Comparison of ENCODE assay signal across 9 cellular contexts in genomic region chr5:40832345-40832744, GRCh38. TPM values are rescaled to one million over a fixed set of nuclear protein-coding genes. Genes with fewer than 3 reads are reported as not detected.
DNase-seq lines count a peak whose midpoint lies in the region; ATAC-seq and TF ChIP-seq lines count a peak whose summit lies in the region.
"Had no signal": no experiment of that assay in that cellular context is flagged by ENCODE, and none has a peak within 500 bp of the region (broad histone marks: within the 10 kb centered on the region; RNA-seq: fewer than 3 reads in every experiment).

No MANE protein-coding gene starts in this region.

- peak overlapping the region; percentile 96 for H3K4me3 Mint-ChIP-seq in T-helper 1 cell treated with Interleukin-12 subunit alpha and Interleukin-12 subunit beta and Interleukin-4 antibody, amounts not matched to agents 30 μg/mL and 1 μg/mL, for 36 hours

- H3K4me3 ChIP-seq in NB4 (ENCODE audit: low read depth, low read length) (peak overlapping the region; percentile 87), brain microvascular endothelial cell (ENCODE audit: low read depth, low read length) (peak overlapping the region; percentile 94), neural cell (ENCODE audit: low read length) (peak overlapping the region; percentile 90)

- no peak for TF ChIP-seq POLR2A in NB4 (IDR thresholded peaks at IDR 0.05; ENCODE audit: extremely low read depth, insufficient read length)

- peaks cover 56% of the 10 kb centered on the region for H3K4me1 Mint-ChIP-seq in T-helper 1 cell treated with Interleukin-12 subunit alpha and Interleukin-12 subunit beta and Interleukin-4 antibody, amounts not matched to agents 30 μg/mL and 1 μg/mL, for 36 hours (ENCODE audit: low read depth)

- ATAC-seq in GM21447 (IDR thresholded peaks at IDR 0.05; ENCODE audit: unreplicated experiment): no peak

- H3K27ac ChIP-seq in brain microvascular endothelial cell: peak overlapping the region; percentile 20
- no peak overlapping the region for H3K27ac ChIP-seq in neural cell (ENCODE audit: low read length)

- no peak overlapping the region for H2AFZ ChIP-seq in neural cell (ENCODE audit: low read depth, low read length)

- H3K36me3 ChIP-seq in brain microvascular endothelial cell (replicated peaks) (peaks cover 74% of the 10 kb centered on the region), neural cell (ENCODE audit: insufficient read depth, low read length) (peaks cover 15% of the 10 kb centered on the region)

- H3F3A ChIP-seq in neural cell (ENCODE audit: insufficient read depth, low read length, poor library complexity, severe bottlenecking): no peaks in the 10 kb centered on the region

- TF ChIP-seq RAD21 in neural cell (conservative IDR thresholded peaks at IDR 0.05): no peak

- H3K4me2 ChIP-seq in neural cell (ENCODE audit: low read length): no peak overlapping the region

- H3K27ac Mint-ChIP-seq in T-helper 1 cell treated with Interleukin-12 subunit alpha and Interleukin-12 subunit beta and Interleukin-4 antibody, amounts not matched to agents 30 μg/mL and 1 μg/mL, for 36 hours: peak overlapping the region; percentile 33

- TF ChIP-seq CTCF in NB4 (IDR thresholded peaks at IDR 0.05; ENCODE audit: low read depth, low read length) (no peak), brain microvascular endothelial cell (IDR thresholded peaks at IDR 0.05; ENCODE audit: low read depth, low read length, missing control alignments) (no peak), neural cell (IDR thresholded peaks at IDR 0.05; ENCODE audit: poor library complexity, severe bottlenecking) (no peak)

- no peak overlapping the region for H3K9ac ChIP-seq in neural cell (ENCODE audit: low read length)

- peaks cover 4% of the 10 kb centered on the region for H4K20me1 ChIP-seq in neural cell (ENCODE audit: insufficient read depth)

- H3K27me3 ChIP-seq in brain microvascular endothelial cell (replicated peaks): no peaks in the 10 kb centered on the region
- H3K27me3 ChIP-seq in neural cell (ENCODE audit: insufficient read depth, low read depth, low read length): no peaks in the 10 kb centered on the region

- H3K9me3 Mint-ChIP-seq in T-helper 1 cell treated with Interleukin-12 subunit alpha and Interleukin-12 subunit beta and Interleukin-4 antibody, amounts not matched to agents 30 μg/mL and 1 μg/mL, for 36 hours: no peaks in the 10 kb centered on the region

- H3K36me3 Mint-ChIP-seq in T-helper 1 cell treated with Interleukin-12 subunit alpha and Interleukin-12 subunit beta and Interleukin-4 antibody, amounts not matched to agents 30 μg/mL and 1 μg/mL, for 36 hours (ENCODE audit: low read depth): peaks cover 73% of the 10 kb centered on the region

- no peaks in the 10 kb centered on the region for H3K9me3 ChIP-seq in neural cell (ENCODE audit: low read length)

- H3K27me3 Mint-ChIP-seq in T-helper 1 cell treated with Interleukin-12 subunit alpha and Interleukin-12 subunit beta and Interleukin-4 antibody, amounts not matched to agents 30 μg/mL and 1 μg/mL, for 36 hours (ENCODE audit: low read depth): no peaks in the 10 kb centered on the region

- in situ Hi-C loops in brain microvascular endothelial cell (cut with HindIII; ENCODE audit: low pct_ligation_motif_present, low sequenced_read_pairs): no loop called here

- DNase-seq in T-helper 1 cell (no peak), NB4 (ENCODE audit: low read depth) (no peak), brain microvascular endothelial cell (no peak), iPS-NIHi11 (ENCODE audit: low spot score) (no peak), SIG-M5 (lab: John Stamatoyannopoulos, UW) (no peak)
- DNase-seq: aorta had no signal

- H3K79me2 ChIP-seq in neural cell (replicated peaks; ENCODE audit: insufficient read depth, low read length): peaks cover 24% of the 10 kb centered on the region

- TF ChIP-seq EP300 in neural cell (conservative IDR thresholded peaks at IDR 0.05; ENCODE audit: poor library complexity, severe bottlenecking): no peak

- no peaks in the 10 kb centered on the region for H3K9me2 ChIP-seq in neural cell (ENCODE audit: insufficient read depth, low read length)

TF ChIP-seq in neural cell, 6 proteins besides CTCF, POLR2A, EP300 and RAD21:
- TF ChIP-seq SMC3 (conservative IDR thresholded peaks at IDR 0.05; ENCODE audit: poor library complexity) (no peak), TAF1 (IDR thresholded peaks at IDR 0.05; ENCODE audit: low read depth) (no peak), REST (IDR thresholded peaks at IDR 0.05; ENCODE audit: borderline replicate concordance) (no peak), MXI1 (conservative IDR thresholded peaks at IDR 0.05; ENCODE audit: poor library complexity, severe bottlenecking) (no peak), POLR2AphosphoS5 (IDR thresholded peaks at IDR 0.05) (no peak), EZH2 (IDR thresholded peaks at IDR 0.05; ENCODE audit: borderline replicate concordance, insufficient read depth, low read length, poor library complexity, severe bottlenecking) (no peak)

RNA-seq across cellular contexts. Expression of gene RPL37, which starts 2.7 kb away (rescaled TPM):
- 107 and 110 TPM in 2 replicates for polyA plus RNA-seq in neural cell
- polyA minus RNA-seq in neural cell: 111 and 115 TPM in 2 replicates

RNA-seq across cellular contexts. Expression of gene CARD6, which starts 8.8 kb away (rescaled TPM):
- 0.06 TPM in 1 of 2 replicates, not detected in the other for polyA plus RNA-seq in neural cell
- polyA minus RNA-seq in neural cell: 0.12 TPM in 1 of 2 replicates, not detected in the other

RNA-seq across cellular contexts. Expression of gene PRKAA1, which starts 34.2 kb away (rescaled TPM):
- 58.0 and 66.9 TPM in 2 replicates for polyA plus RNA-seq in neural cell
- 96.9 and 100 TPM in 2 replicates for polyA minus RNA-seq in neural cell
